Comparison of ENCODE assay signal across 8 cellular contexts in the genomic region with DNA sequence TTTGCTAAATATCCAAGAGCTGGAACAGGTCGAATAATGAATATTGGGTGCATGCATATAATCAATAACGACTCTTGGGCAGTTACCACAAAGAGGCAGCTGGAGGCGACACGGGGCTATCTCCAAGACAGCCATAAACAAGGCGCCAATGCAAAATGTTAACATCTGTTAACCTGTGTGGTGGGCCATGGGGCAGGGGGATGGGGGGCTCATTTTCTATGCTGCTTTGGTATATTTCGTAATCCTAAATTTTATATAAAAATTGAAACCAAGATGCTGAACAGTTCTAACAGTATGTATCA. TPM values are rescaled to one million over a fixed set of nuclear protein-coding genes. Genes with fewer than 3 reads are reported as not detected.
DNase-seq lines count a peak whose midpoint lies in the region; ATAC-seq and TF ChIP-seq lines count a peak whose summit lies in the region.

No MANE protein-coding gene starts in this region.

- BruUV-seq in OCI-LY7 (replicated peaks; lab: Mats Ljungman, UMichigan): no TSS peak

- H3K36me3 ChIP-seq in ES-I3 (ENCODE audit: insufficient read depth, low read length): no peaks in the 10 kb centered on the region
- H3K36me3 ChIP-seq in OCI-LY7 (ENCODE audit: insufficient read depth, low read length): peaks cover 27% of the 10 kb centered on the region; the same call in 1 of the 2 replicates
- H3K36me3 ChIP-seq in effector memory CD4-positive, alpha-beta T cell (ENCODE audit: control insufficient read depth, insufficient read depth, low read length): no peaks in the 10 kb centered on the region
- H3K36me3 ChIP-seq in ovary: no peaks in the 10 kb centered on the region

- H3K27me3 ChIP-seq in effector memory CD4-positive, alpha-beta T cell (replicated peaks; ENCODE audit: control insufficient read depth, insufficient read depth, low read length, poor library complexity, severe bottlenecking): no peaks in the 10 kb centered on the region
- no peaks in the 10 kb centered on the region for H3K27me3 ChIP-seq in ovary

- TF ChIP-seq CTCF in OCI-LY7 (conservative IDR thresholded peaks at IDR 0.05; ENCODE audit: low read length): peak; percentile 47
- no peak for TF ChIP-seq CTCF in ovary (IDR thresholded peaks at IDR 0.05)

- intact Hi-C loops in OCI-LY7 (cut with micrococcal nuclease; ENCODE audit: unreplicated experiment): loop anchor here (10.0 kb wide), 1 partner anchor 466 kb away; the partner anchor contains the start of gene UIMC1
- intact Hi-C loops in ovary (cut with DNase I): no loop called here

- no peak overlapping the region for H2AFZ ChIP-seq in OCI-LY7 (ENCODE audit: low read length)

- CTCF ChIA-PET in OCI-LY7 (lab: Charles Lee; ENCODE audit: unreplicated experiment): no interaction called here

- DNase-seq in OCI-LY7 (ENCODE audit: low spot score) (no peak), ovary (peak in 1 of 5 donors; percentile 27), putamen (ENCODE audit: low spot score) (no peak), 8988T (no peak), NCI-H526 (lab: John Stamatoyannopoulos, UW) (no peak)
- DNase-seq in effector memory CD4-positive, alpha-beta T cell: no peak

- no peaks in the 10 kb centered on the region for H3K9me2 ChIP-seq in OCI-LY7 (ENCODE audit: insufficient read depth, low read length)

- H3K4me2 ChIP-seq in OCI-LY7 (ENCODE audit: low read length): peak overlapping the region; percentile 80

- H3K9me3 ChIP-seq in ES-I3 (ENCODE audit: control insufficient read depth, insufficient read depth, low read length) (no peaks in the 10 kb centered on the region), OCI-LY7 (ENCODE audit: low read length) (no peaks in the 10 kb centered on the region), ovary (no peaks in the 10 kb centered on the region)
- H3K9me3 ChIP-seq in effector memory CD4-positive, alpha-beta T cell (ENCODE audit: control insufficient read depth, low read length): no peaks in the 10 kb centered on the region

- TF ChIP-seq EP300 in ovary (IDR thresholded peaks at IDR 0.05): no peak

- H4K20me1 ChIP-seq in OCI-LY7 (ENCODE audit: insufficient read depth, low read length): no peaks in the 10 kb centered on the region

- peaks cover 43% of the 10 kb centered on the region for H3K4me1 ChIP-seq in ES-I3 (ENCODE audit: insufficient read depth, low read length)
- H3K4me1 ChIP-seq in OCI-LY7 (ENCODE audit: insufficient read depth, low read length, poor library complexity, severe bottlenecking): peaks cover 60% of the 10 kb centered on the region
- peaks cover 61% of the 10 kb centered on the region for H3K4me1 ChIP-seq in effector memory CD4-positive, alpha-beta T cell (ENCODE audit: control insufficient read depth, insufficient read depth, low read length, poor library complexity, severe bottlenecking)
- peaks cover 17% of the 10 kb centered on the region for H3K4me1 ChIP-seq in ovary (ENCODE audit: insufficient read depth)

- H3K27ac ChIP-seq in OCI-LY7 (ENCODE audit: low read depth, low read length, poor library complexity, severe bottlenecking) (peak overlapping the region; percentile 99), ovary (peak overlapping the region in 1 of 2 donors; percentile 93)
- peak overlapping the region; percentile 100 for H3K27ac ChIP-seq in effector memory CD4-positive, alpha-beta T cell (ENCODE audit: insufficient read depth, low read length, poor library complexity, severe bottlenecking)

- 37 to 41% (median 40%) methylated on average over 6 of the region's 6 CpGs for WGBS in ovary, 3 donors

- H3K79me2 ChIP-seq in OCI-LY7 (ENCODE audit: insufficient read depth, low read depth, low read length): peaks cover 30% of the 10 kb centered on the region

- peak overlapping the region; percentile 79 for H3K4me3 ChIP-seq in OCI-LY7 (ENCODE audit: low read depth, low read length, poor library complexity, severe bottlenecking)
- no peak overlapping the region for H3K4me3 ChIP-seq in effector memory CD4-positive, alpha-beta T cell (ENCODE audit: insufficient read depth, low read depth, low read length, poor library complexity, severe bottlenecking)
- H3K4me3 ChIP-seq in ovary: peak overlapping the region; percentile 95

- no peak for ATAC-seq in HG03354 (IDR thresholded peaks at IDR 0.05; ENCODE audit: poor library complexity, severe bottlenecking, unreplicated experiment)

- TF ChIP-seq POLR2A in ovary (IDR thresholded peaks at IDR 0.05): no peak

- peak overlapping the region; percentile 66 for H3K9ac ChIP-seq in ES-I3 (ENCODE audit: low read depth, low read length)

- POLR2A ChIA-PET in OCI-LY7 (lab: Charles Lee): interaction anchor here (0.5 to 3.5 kb wide), 5 partner anchors 10 to 123 kb away, joined by 3 to 24 read pairs (median 4); partner anchors contain the start of gene CDHR2

RNA-seq across cellular contexts. Expression of gene RNF44, which starts 1.3 kb away (rescaled TPM):
- 47.4 and 61.2 TPM in 2 replicates for total RNA-seq in OCI-LY7 (2014; rRNA removed; shearing (Covaris generic))
- total RNA-seq in OCI-LY7 (2022): 164 and 207 TPM in 2 replicates
- total RNA-seq in ovary: 10 to 100 TPM; 16.6 to 44.7 (median 30.8) TPM
- 10 to 100 TPM in 1 of 2 donors, 1 to 10 TPM in 1; 9.2 to 23.8 TPM for polyA plus RNA-seq in ovary

RNA-seq across cellular contexts. Expression of gene CDHR2, which starts 10.7 kb away (rescaled TPM):
- 0.25 and 0.33 TPM in 2 replicates for total RNA-seq in OCI-LY7 (2014; rRNA removed; shearing (Covaris generic))
- total RNA-seq in OCI-LY7 (2022): 2.8 and 3.8 TPM in 2 replicates
- 1 to 10 TPM in 1 of 7 donors, under 1 TPM in 1, not detected in 5; 0.20 to 2.0 TPM for total RNA-seq in ovary
- polyA plus RNA-seq in ovary: under 1 TPM in 1 of 2 donors, not detected in 1; 0.10 TPM
